In the genomic region with DNA sequence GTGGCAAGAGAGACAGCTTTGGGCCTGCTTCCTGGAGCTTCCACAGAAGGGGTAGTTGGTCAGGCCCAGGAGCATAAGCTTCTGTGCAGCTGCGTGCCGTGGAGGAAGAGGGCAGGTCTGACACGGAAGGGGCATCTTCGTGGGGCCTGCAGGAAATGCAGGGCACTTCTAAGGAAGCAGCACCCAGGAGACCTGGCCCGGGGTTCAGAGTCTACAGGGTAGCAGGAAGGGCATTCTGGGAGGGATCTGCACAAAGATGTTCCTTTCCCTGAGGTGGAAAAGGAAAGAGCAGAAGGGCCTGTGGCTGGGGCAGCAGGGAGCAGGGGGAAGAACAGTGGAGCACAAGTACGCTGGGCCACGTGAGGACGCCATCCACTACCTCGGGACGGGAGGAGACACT, we compare ENCODE assay signal across 20 cellular contexts.
A peak's percentile ranks its signal among the peaks of the same experiment; 100 is the strongest.
DNase-seq lines count a peak whose midpoint lies in the region; ATAC-seq and TF ChIP-seq lines count a peak whose summit lies in the region.
"Had no signal": no experiment of that assay in that cellular context is flagged by ENCODE, and none has a peak within 500 bp of the region (broad histone marks: within the 10 kb centered on the region; RNA-seq: fewer than 3 reads in every experiment).

No MANE protein-coding gene starts in this region.

- H3K27me3 Mint-ChIP-seq in neural progenitor cell (ENCODE audit: insufficient read depth, low read depth) = peaks cover 6% of the 10 kb centered on the region

- H3K4me1 ChIP-seq in heart right ventricle = peaks cover 21 to 81% (median 65%) of the 10 kb centered on the region in 9 donors
- peaks cover 50% of the 10 kb centered on the region for H3K4me1 ChIP-seq in body of pancreas
- peaks cover 6% of the 10 kb centered on the region for H3K4me1 ChIP-seq in neural progenitor cell
- peaks cover 17 to 24% of the 10 kb centered on the region in 2 donors for H3K4me1 ChIP-seq in uterus

- H4K20me1 ChIP-seq in neural progenitor cell (ENCODE audit: low read depth) = no peaks in the 10 kb centered on the region

- H3K79me2 ChIP-seq in neural progenitor cell (ENCODE audit: low read depth) = no peaks in the 10 kb centered on the region

- no peak overlapping the region for H3K4me3 ChIP-seq in heart right ventricle
- H3K4me3 ChIP-seq in body of pancreas = no peak overlapping the region
- no peak overlapping the region for H3K4me3 ChIP-seq in neural progenitor cell
- H3K4me3 ChIP-seq in uterus = no peak overlapping the region
- H3K4me3 ChIP-seq: cardiac muscle cell, dorsolateral prefrontal cortex, GM23338, vagina had no signal

- H3K36me3 Mint-ChIP-seq in neural progenitor cell = peaks cover 2% of the 10 kb centered on the region
- H3K36me3 Mint-ChIP-seq: natural killer cell had no signal

- H3K27me3 ChIP-seq in heart right ventricle = no peaks in the 10 kb centered on the region
- H3K27me3 ChIP-seq in body of pancreas = no peaks in the 10 kb centered on the region
- H3K27me3 ChIP-seq in neural progenitor cell = no peaks in the 10 kb centered on the region
- no peaks in the 10 kb centered on the region for H3K27me3 ChIP-seq in uterus
- H3K27me3 ChIP-seq: BE2C, cardiac muscle cell, dorsolateral prefrontal cortex, vagina had no signal

- 76 to 86% methylated on average over 10 of the region's 10 CpGs for WGBS in heart right ventricle, 2 donors
- WGBS in body of pancreas, 2 donors = 80 to 84% methylated on average over 10 of the region's 10 CpGs

- DNase-seq in heart right ventricle (no peak), left cardiac atrium (no peak), body of pancreas (no peak), neural progenitor cell (ENCODE audit: low spot score) (no peak), uterus (no peak), A172 (ENCODE audit: low spot score) (no peak)
- DNase-seq in activated CD4-positive, alpha-beta T cell treated with anti-CD3 and anti-CD28 coated beads for 4 hours = no peak
- DNase-seq in NK-92 treated with Interleukin-12 subunit alpha and Interleukin-12 subunit beta, amount 100 ng/mL, for 24 hours (lab: John Stamatoyannopoulos, UW) = no peak
- DNase-seq: activated CD4-positive, alpha-beta T cell treated with anti-CD3 and anti-CD28 coated beads for 48 hours; activated T-cell treated with anti-CD3 and anti-CD28 coated beads, Interleukin-2, amount 50 U/mL, for 4 hours; BE2C; Caco-2; natural killer cell; SHP77 treated with DMSO at 0.1 percent for 48 hours; stimulated activated CD4-positive, alpha-beta T cell treated with anti-CD3 and anti-CD28 coated beads, Interleukin-4, amount 100 ng/mL, for 4 hours; stimulated activated naive CD4-positive, alpha-beta T cell had no signal

- peak overlapping the region; percentile 35 for H3K27ac Mint-ChIP-seq in neural progenitor cell
- H3K27ac Mint-ChIP-seq: GM23338 had no signal

- H3K9me3 ChIP-seq in heart right ventricle = no peaks in the 10 kb centered on the region
- no peaks in the 10 kb centered on the region for H3K9me3 ChIP-seq in body of pancreas
- no peaks in the 10 kb centered on the region for H3K9me3 ChIP-seq in neural progenitor cell (ENCODE audit: low read depth)
- no peaks in the 10 kb centered on the region for H3K9me3 ChIP-seq in uterus
- H3K9me3 ChIP-seq: BE2C, Caco-2, vagina had no signal

- H3K27ac ChIP-seq in heart right ventricle (peak overlapping the region in 7 of 10 donors; percentile 42 to 78 (median 63)), body of pancreas (peak overlapping the region; percentile 57 to 72 (median 72)), neural progenitor cell (no peak overlapping the region), uterus (peak overlapping the region; percentile 36 to 83)
- H3K27ac ChIP-seq: cardiac muscle cell, dorsolateral prefrontal cortex, vagina had no signal

- H3K36me3 ChIP-seq in heart right ventricle (no peaks in the 10 kb centered on the region), body of pancreas (replicated peaks in 1 of 2; ENCODE audit: insufficient read depth in 1 of 2, low read depth in 2 of 2) (no peaks in the 10 kb centered on the region), neural progenitor cell (no peaks in the 10 kb centered on the region), uterus (no peaks in the 10 kb centered on the region)
- H3K36me3 ChIP-seq: BE2C, cardiac muscle cell, vagina had no signal

- H2AFZ ChIP-seq in neural progenitor cell (replicated peaks) = no peak overlapping the region
- H2AFZ ChIP-seq: GM23338 had no signal

- no peak for TF ChIP-seq CTCF in heart right ventricle (IDR thresholded peaks at IDR 0.05)
- no peak for TF ChIP-seq CTCF in body of pancreas (IDR thresholded peaks at IDR 0.05)
- TF ChIP-seq CTCF in neural progenitor cell (IDR thresholded peaks at IDR 0.05) = no peak
- no peak for TF ChIP-seq CTCF in uterus (IDR thresholded peaks at IDR 0.05)

- peaks cover 1% of the 10 kb centered on the region for H3K9me3 Mint-ChIP-seq in neural progenitor cell
- H3K9me3 Mint-ChIP-seq: activated T-cell treated with anti-CD3 and anti-CD28 coated beads, Interleukin-2, amount 50 U/mL, for 4 hours; GM23338; natural killer cell had no signal

- H3K9ac ChIP-seq in neural progenitor cell = no peak overlapping the region

- TF ChIP-seq POLR2A in body of pancreas (IDR thresholded peaks at IDR 0.05) (no peak), uterus (IDR thresholded peaks at IDR 0.05) (no peak)

- H3K4me3 Mint-ChIP-seq in neural progenitor cell = no peak overlapping the region
- H3K4me3 Mint-ChIP-seq: activated T-cell treated with anti-CD3 and anti-CD28 coated beads, Interleukin-2, amount 50 U/mL, for 4 hours; GM23338; natural killer cell had no signal

- H3F3A ChIP-seq in neural progenitor cell (ENCODE audit: low read depth) = no peaks in the 10 kb centered on the region

- peaks cover 16% of the 10 kb centered on the region for H3K4me1 Mint-ChIP-seq in neural progenitor cell

- no peak for ATAC-seq in heart right ventricle
- ATAC-seq in left cardiac atrium = no peak
- ATAC-seq in body of pancreas = no peak
- ATAC-seq: activated T-cell treated with anti-CD3 and anti-CD28 coated beads, Interleukin-2, amount 50 U/mL, for 4 hours; GM23338; natural killer cell had no signal

- intact Hi-C loops in heart right ventricle (cut with DNase I) (no loop called here), left cardiac atrium (cut with DNase I) (no loop called here), body of pancreas (cut with DNase I) (no loop called here), uterus (cut with DNase I; ENCODE audit: low total_unique reads) (no loop called here)

- H3K4me2 ChIP-seq in neural progenitor cell = no peak overlapping the region
- H3K4me2 ChIP-seq: GM23338 had no signal
